In genomic region chr4:128782076-128782715, GRCh38 we compare ENCODE assay signal across 1 cellular context.
TF ChIP-seq lines count a peak whose summit lies in the region.

No MANE protein-coding gene starts in this region.

TF ChIP-seq in GM12878, 131 proteins besides CTCF, POLR2A, EP300 and RAD21:
- TF ChIP-seq PKNOX1 (IDR thresholded peaks at IDR 0.05), result peak; percentile 57
- no peak for TF ChIP-seq CBFB (IDR thresholded peaks at IDR 0.05; ENCODE audit: low read depth)
- TF ChIP-seq TBL1XR1 (IDR thresholded peaks at IDR 0.05; ENCODE audit: low read depth, low read length), result no peak
- TF ChIP-seq SMC3 (IDR thresholded peaks at IDR 0.05; ENCODE audit: borderline replicate concordance, low read length), result peak; percentile 53
